1 cellular context compared by ENCODE assay signal in genomic region chr16:50309527-50310307, GRCh38.
TF ChIP-seq lines count a peak whose summit lies in the region.

No MANE protein-coding gene starts in this region.

TF ChIP-seq in HepG2, 621 proteins besides CTCF, POLR2A, EP300 and RAD21 (continued from another document and continues in another):
- TF ChIP-seq SNAPC4 (CRISPR knock-in tag; IDR thresholded peaks at IDR 0.05) (no peak), DDIT3 (CRISPR knock-in tag; IDR thresholded peaks at IDR 0.05) (no peak), SKIL (CRISPR knock-in tag; IDR thresholded peaks at IDR 0.05; ENCODE audit: borderline replicate concordance) (peak; percentile 75; the same call in 1 of the 2 replicates), IRF2 (CRISPR knock-in tag; IDR thresholded peaks at IDR 0.05) (no peak), MEIS2 (CRISPR knock-in tag; IDR thresholded peaks at IDR 0.05) (peak; percentile 81), KDM5B (CRISPR knock-in tag; IDR thresholded peaks at IDR 0.05; ENCODE audit: borderline replicate concordance) (0 out of 2 replicates have a peak, but pooled peaks have one; percentile 15), ZNF547 (CRISPR knock-in tag; IDR thresholded peaks at IDR 0.05) (0 out of 2 replicates have a peak, but pooled peaks have one; percentile 33), ZNF205 (CRISPR knock-in tag; IDR thresholded peaks at IDR 0.05) (peak; percentile 41; the same call in 1 of the 2 replicates), ZFY (CRISPR knock-in tag; IDR thresholded peaks at IDR 0.05) (peak; percentile 53; the same call in 1 of the 2 replicates), SAFB2 (CRISPR knock-in tag; IDR thresholded peaks at IDR 0.05; ENCODE audit: borderline replicate concordance, low read depth) (no peak), GATA4 (IDR thresholded peaks at IDR 0.05; ENCODE audit: borderline replicate concordance, low read depth) (no peak), EZH2 (conservative IDR thresholded peaks at IDR 0.05; ENCODE audit: low read depth, low read length) (no peak), ZNF616 (CRISPR knock-in tag; IDR thresholded peaks at IDR 0.05; ENCODE audit: low read depth) (no peak), SRY (CRISPR knock-in tag; IDR thresholded peaks at IDR 0.05) (no peak), ZNF280B (CRISPR knock-in tag; IDR thresholded peaks at IDR 0.05; ENCODE audit: borderline replicate concordance) (no peak; the same call in 1 of the 2 replicates), ZNF33B (CRISPR knock-in tag; IDR thresholded peaks at IDR 0.05) (no peak), DRAP1 (CRISPR knock-in tag; IDR thresholded peaks at IDR 0.05) (no peak), NR2C2 (CRISPR knock-in tag; IDR thresholded peaks at IDR 0.05; ENCODE audit: borderline replicate concordance) (peak; percentile 73; the same call in 1 of the 2 replicates), ZKSCAN1 (IDR thresholded peaks at IDR 0.05; ENCODE audit: low read length) (no peak), NRL (CRISPR knock-in tag; IDR thresholded peaks at IDR 0.05; ENCODE audit: borderline replicate concordance) (peak; percentile 77), ZNF570 (CRISPR knock-in tag; IDR thresholded peaks at IDR 0.05; ENCODE audit: borderline replicate concordance) (no peak), TRAFD1 (CRISPR knock-in tag; IDR thresholded peaks at IDR 0.05; ENCODE audit: borderline replicate concordance) (no peak), SMYD3 (CRISPR knock-in tag; IDR thresholded peaks at IDR 0.05) (no peak), REPIN1 (CRISPR knock-in tag; IDR thresholded peaks at IDR 0.05; ENCODE audit: borderline replicate concordance, low read depth) (0 out of 2 replicates have a peak, but pooled peaks have one; percentile 28), NR2F6 (IDR thresholded peaks at IDR 0.05) (peak; percentile 95), NR2F6 (CRISPR knock-in tag; IDR thresholded peaks at IDR 0.05) (peak; percentile 96), RBM22 (optimal IDR thresholded peaks at IDR 0.05; ENCODE audit: low read length) (no peak), MYPOP (CRISPR knock-in tag; IDR thresholded peaks at IDR 0.05) (no peak), NONO (IDR thresholded peaks at IDR 0.05) (no peak), NONO (CRISPR knock-in tag; conservative IDR thresholded peaks at IDR 0.05) (peak; percentile 40; the same call in 1 of the 2 replicates), PITX1 (CRISPR knock-in tag; IDR thresholded peaks at IDR 0.05) (peak; percentile 30; the same call in 1 of the 2 replicates), STAG1 (CRISPR knock-in tag; IDR thresholded peaks at IDR 0.05) (no peak), ZNF12 (CRISPR knock-in tag; IDR thresholded peaks at IDR 0.05) (no peak), SP5 (CRISPR knock-in tag; IDR thresholded peaks at IDR 0.05; ENCODE audit: borderline replicate concordance, low read depth) (no peak), ZNF792 (CRISPR knock-in tag; IDR thresholded peaks at IDR 0.05) (0 out of 2 replicates have a peak, but pooled peaks have one; percentile 14), ZNF772 (CRISPR knock-in tag; IDR thresholded peaks at IDR 0.05) (no peak), ZNF646 (CRISPR knock-in tag; IDR thresholded peaks at IDR 0.05) (no peak), ZNF660 (CRISPR knock-in tag; IDR thresholded peaks at IDR 0.05; ENCODE audit: borderline replicate concordance, low read depth) (no peak), CBX5 (CRISPR knock-in tag; IDR thresholded peaks at IDR 0.05; ENCODE audit: borderline replicate concordance) (0 out of 2 replicates have a peak, but pooled peaks have one; percentile 56), ZNF335 (CRISPR knock-in tag; IDR thresholded peaks at IDR 0.05) (no peak), ZNF619 (CRISPR knock-in tag; IDR thresholded peaks at IDR 0.05) (0 out of 2 replicates have a peak, but pooled peaks have one; percentile 52), ZNF563 (CRISPR knock-in tag; IDR thresholded peaks at IDR 0.05) (peak; percentile 34; the same call in 1 of the 2 replicates), MEF2D (CRISPR knock-in tag; IDR thresholded peaks at IDR 0.05) (0 out of 2 replicates have a peak, but pooled peaks have one; percentile 50), ZNF788 (CRISPR knock-in tag; IDR thresholded peaks at IDR 0.05; ENCODE audit: borderline replicate concordance) (peak; percentile 62; the same call in 1 of the 2 replicates), ARHGAP35 (CRISPR knock-in tag; IDR thresholded peaks at IDR 0.05; ENCODE audit: borderline replicate concordance) (no peak), ZFP36 (IDR thresholded peaks at IDR 0.05; ENCODE audit: borderline replicate concordance, low read depth, low read length, partially characterized antibody) (no peak), ZNF816 (CRISPR knock-in tag; IDR thresholded peaks at IDR 0.05; ENCODE audit: borderline replicate concordance) (no peak), NCOA2 (CRISPR knock-in tag; IDR thresholded peaks at IDR 0.05) (0 out of 2 replicates have a peak, but pooled peaks have one; percentile 5)
